Comparison of ENCODE assay signal across 9 cellular contexts in genomic region chr20:32560989-32561830, GRCh38. TPM values are rescaled to one million over a fixed set of nuclear protein-coding genes. Genes with fewer than 3 reads are reported as not detected.
DNase-seq lines count a peak whose midpoint lies in the region; ATAC-seq and TF ChIP-seq lines count a peak whose summit lies in the region.
"Had no signal": no experiment of that assay in that cellular context is flagged by ENCODE, and none has a peak within 500 bp of the region (broad histone marks: within the 10 kb centered on the region; RNA-seq: fewer than 3 reads in every experiment).

No MANE protein-coding gene starts in this region.

- H4K91ac ChIP-seq in trophoblast cell (ENCODE audit: low read depth, low read length), result no peak overlapping the region

- no peak overlapping the region for H3K4me3 ChIP-seq in trophoblast cell (ENCODE audit: low read depth, low read length)

- no peak overlapping the region for H2BK5ac ChIP-seq in trophoblast cell (ENCODE audit: low read depth, low read length, poor library complexity)

- peak; percentile 49 for DNase-seq in activated CD4-positive, alpha-beta T cell treated with anti-CD3 and anti-CD28 coated beads for 48 hours
- no peak for DNase-seq in activated CD4-positive, alpha-beta T cell treated with anti-CD3 and anti-CD28 coated beads, Interleukin-2, amount 50 U/mL, for 48 hours
- DNase-seq in NCI-H1436 treated with DMSO at 0.1 percent for 48 hours (lab: John Stamatoyannopoulos, UW) (peak; percentile 28), caudate nucleus (lab: John Stamatoyannopoulos, UW) (peak in 8 of 61 donors; percentile 16 to 53 (median 30)), trophoblast cell (no peak), DMS53 (lab: John Stamatoyannopoulos, UW) (no peak)
- DNase-seq: MV-4-11 had no signal

- H3K14ac ChIP-seq in trophoblast cell (ENCODE audit: low read length), result no peak overlapping the region

- no peak overlapping the region for H2AFZ ChIP-seq in trophoblast cell (ENCODE audit: insufficient read depth, low read length, poor library complexity)

- no peak for ATAC-seq in SK-N-SH treated with all-trans-retinoic acid at 6 μM for 48 hours
- ATAC-seq in HG03354 (IDR thresholded peaks at IDR 0.05; ENCODE audit: poor library complexity, severe bottlenecking, unreplicated experiment), result no peak

- H3K9ac ChIP-seq in trophoblast cell (ENCODE audit: low read length), result no peak overlapping the region

- H3K36me3 ChIP-seq in trophoblast cell (ENCODE audit: control insufficient read depth in 1 of 2, insufficient read depth in 2 of 2, low read length in 2 of 2), result no peaks in the 10 kb centered on the region

- WGBS in trophoblast cell (ENCODE audit: extremely low coverage, insufficient coverage, insufficient read length), result no CpG with 5 or more reads among the region's 27 CpGs

- H3K27ac ChIP-seq in caudate nucleus (ENCODE audit: low read depth, low read length) (peak overlapping the region; percentile 79), trophoblast cell (ENCODE audit: low read depth, low read length) (no peak overlapping the region)

- no peak overlapping the region for H2BK12ac ChIP-seq in trophoblast cell (ENCODE audit: low read length)

- no peak overlapping the region for H3K23ac ChIP-seq in trophoblast cell (ENCODE audit: low read length)

- H3K27me3 ChIP-seq in trophoblast cell (ENCODE audit: insufficient read depth, low read length), result no peaks in the 10 kb centered on the region

- H2BK120ac ChIP-seq in trophoblast cell (ENCODE audit: insufficient read depth, low read length, poor library complexity), result peak overlapping the region; percentile 3

- no peak overlapping the region for H3K4me2 ChIP-seq in trophoblast cell (ENCODE audit: low read length)

- no peak overlapping the region for H4K8ac ChIP-seq in trophoblast cell (ENCODE audit: low read depth, low read length)

- H2AK5ac ChIP-seq in trophoblast cell (ENCODE audit: low read length), result no peak overlapping the region

- no peak overlapping the region for H3K18ac ChIP-seq in trophoblast cell (ENCODE audit: low read length)

- no peaks in the 10 kb centered on the region for H3K79me1 ChIP-seq in trophoblast cell (ENCODE audit: low read length)

- peaks cover 2% of the 10 kb centered on the region for H3K9me3 ChIP-seq in trophoblast cell (ENCODE audit: insufficient read depth, low read depth, low read length)

- peaks cover 7 to 20% of the 10 kb centered on the region in 2 experiments for H3K4me1 ChIP-seq in trophoblast cell (ENCODE audit: control insufficient read depth in 1 of 2, insufficient read depth in 2 of 2, low read length in 2 of 2)

- no peak overlapping the region for H3K4ac ChIP-seq in trophoblast cell (ENCODE audit: low read depth, low read length)

- H3K79me2 ChIP-seq in trophoblast cell (ENCODE audit: control insufficient read depth, insufficient read depth, low read length, poor library complexity), result no peaks in the 10 kb centered on the region

- H4K12ac ChIP-seq in trophoblast cell (ENCODE audit: low read depth, low read length), result no peak overlapping the region

TF ChIP-seq in SK-N-SH treated with all-trans-retinoic acid at 6 μM for 48 hours, 23 proteins besides CTCF, POLR2A, EP300 and RAD21:
- TF ChIP-seq ARNTL (CRISPR knock-in tag; IDR thresholded peaks at IDR 0.05; ENCODE audit: borderline replicate concordance, low read depth) (no peak), SNAI2 (CRISPR knock-in tag; IDR thresholded peaks at IDR 0.05) (no peak), RARB (CRISPR knock-in tag; IDR thresholded peaks at IDR 0.05) (no peak), ZNF8 (CRISPR knock-in tag; IDR thresholded peaks at IDR 0.05) (no peak), ISL1 (CRISPR knock-in tag; IDR thresholded peaks at IDR 0.05) (no peak), ZFP30 (CRISPR knock-in tag; IDR thresholded peaks at IDR 0.05) (no peak), GLIS3 (CRISPR knock-in tag; IDR thresholded peaks at IDR 0.05) (no peak), PATZ1 (CRISPR knock-in tag; IDR thresholded peaks at IDR 0.05; ENCODE audit: borderline replicate concordance) (no peak), CSDC2 (CRISPR knock-in tag; IDR thresholded peaks at IDR 0.05) (no peak), ZNF70 (CRISPR knock-in tag; IDR thresholded peaks at IDR 0.05) (no peak), POU6F1 (CRISPR knock-in tag; IDR thresholded peaks at IDR 0.05; ENCODE audit: borderline replicate concordance, low read depth) (no peak), OSR1 (CRISPR knock-in tag; IDR thresholded peaks at IDR 0.05) (no peak), TOX (CRISPR knock-in tag; IDR thresholded peaks at IDR 0.05; ENCODE audit: borderline replicate concordance) (no peak), CREB5 (CRISPR knock-in tag; IDR thresholded peaks at IDR 0.05; ENCODE audit: low read depth) (no peak), ESRRG (CRISPR knock-in tag; IDR thresholded peaks at IDR 0.05) (no peak), TSHZ2 (CRISPR knock-in tag; IDR thresholded peaks at IDR 0.05) (no peak), ZC3H10 (CRISPR knock-in tag; IDR thresholded peaks at IDR 0.05) (no peak)

RNA-seq across cellular contexts. Expression of gene NOL4L, which starts 23.9 kb away (rescaled TPM):
- polyA plus RNA-seq in trophoblast cell (2013), result 38.6 and 40.8 TPM in 2 replicates

Comparison
In these comparisons a context has a peak if more than half of its experiments do, and no peak if none do; other contexts are left out.
1. DNase-seq: peak in activated CD4-positive, alpha-beta T cell treated with anti-CD3 and anti-CD28 coated beads for 48 hours (single experiment) and NCI-H1436 treated with DMSO at 0.1 percent for 48 hours (single experiment); none in activated CD4-positive, alpha-beta T cell treated with anti-CD3 and anti-CD28 coated beads, Interleukin-2, amount 50 U/mL, for 48 hours (0 of 2), trophoblast cell (0 of 2) and DMS53 (single experiment).